1 cellular context compared by ENCODE assay signal in the genomic region with DNA sequence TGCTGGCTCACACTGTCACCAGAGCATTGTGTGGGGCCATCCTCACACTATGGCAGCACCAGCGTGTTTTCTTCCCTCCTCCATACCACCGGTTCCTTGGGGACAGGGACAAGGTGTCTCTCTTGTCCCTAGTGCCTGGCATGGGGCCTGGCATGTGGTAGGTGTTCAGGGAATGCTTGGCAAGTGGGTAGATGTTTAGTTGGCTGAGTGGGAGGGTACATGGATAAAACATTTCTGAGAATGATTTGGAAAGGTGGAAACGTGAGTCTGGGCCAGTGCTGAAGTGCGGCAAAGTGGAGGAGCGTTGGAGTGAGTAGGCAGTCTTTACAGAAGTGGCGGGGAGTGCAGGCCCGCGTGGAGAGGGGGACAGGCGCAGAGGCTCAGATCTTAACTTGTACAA.
TF ChIP-seq lines count a peak whose summit lies in the region.

No MANE protein-coding gene starts in this region.

TF ChIP-seq in HCT116, 20 proteins besides CTCF, POLR2A, EP300 and RAD21 (continued from another document):
- TF ChIP-seq, protein P1, sequence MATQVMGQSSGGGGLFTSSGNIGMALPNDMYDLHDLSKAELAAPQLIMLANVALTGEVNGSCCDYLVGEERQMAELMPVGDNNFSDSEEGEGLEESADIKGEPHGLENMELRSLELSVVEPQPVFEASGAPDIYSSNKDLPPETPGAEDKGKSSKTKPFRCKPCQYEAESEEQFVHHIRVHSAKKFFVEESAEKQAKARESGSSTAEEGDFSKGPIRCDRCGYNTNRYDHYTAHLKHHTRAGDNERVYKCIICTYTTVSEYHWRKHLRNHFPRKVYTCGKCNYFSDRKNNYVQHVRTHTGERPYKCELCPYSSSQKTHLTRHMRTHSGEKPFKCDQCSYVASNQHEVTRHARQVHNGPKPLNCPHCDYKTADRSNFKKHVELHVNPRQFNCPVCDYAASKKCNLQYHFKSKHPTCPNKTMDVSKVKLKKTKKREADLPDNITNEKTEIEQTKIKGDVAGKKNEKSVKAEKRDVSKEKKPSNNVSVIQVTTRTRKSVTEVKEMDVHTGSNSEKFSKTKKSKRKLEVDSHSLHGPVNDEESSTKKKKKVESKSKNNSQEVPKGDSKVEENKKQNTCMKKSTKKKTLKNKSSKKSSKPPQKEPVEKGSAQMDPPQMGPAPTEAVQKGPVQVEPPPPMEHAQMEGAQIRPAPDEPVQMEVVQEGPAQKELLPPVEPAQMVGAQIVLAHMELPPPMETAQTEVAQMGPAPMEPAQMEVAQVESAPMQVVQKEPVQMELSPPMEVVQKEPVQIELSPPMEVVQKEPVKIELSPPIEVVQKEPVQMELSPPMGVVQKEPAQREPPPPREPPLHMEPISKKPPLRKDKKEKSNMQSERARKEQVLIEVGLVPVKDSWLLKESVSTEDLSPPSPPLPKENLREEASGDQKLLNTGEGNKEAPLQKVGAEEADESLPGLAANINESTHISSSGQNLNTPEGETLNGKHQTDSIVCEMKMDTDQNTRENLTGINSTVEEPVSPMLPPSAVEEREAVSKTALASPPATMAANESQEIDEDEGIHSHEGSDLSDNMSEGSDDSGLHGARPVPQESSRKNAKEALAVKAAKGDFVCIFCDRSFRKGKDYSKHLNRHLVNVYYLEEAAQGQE (IDR thresholded peaks at IDR 0.05; ENCODE audit: low read depth): no peak
- TF ChIP-seq TCF7L2 (IDR thresholded peaks at IDR 0.05; ENCODE audit: borderline replicate concordance, extremely low read depth, insufficient read depth, insufficient read length) (no peak), YY1 (IDR thresholded peaks at IDR 0.05; ENCODE audit: extremely low read depth, insufficient replicate concordance, low read depth, low read length) (no peak), SIN3A (IDR thresholded peaks at IDR 0.05; ENCODE audit: low read depth) (no peak), EZH2phosphoT487 (IDR thresholded peaks at IDR 0.05; ENCODE audit: borderline replicate concordance) (no peak), ELF1 (IDR thresholded peaks at IDR 0.05; ENCODE audit: borderline replicate concordance, low read depth) (no peak), SRF (IDR thresholded peaks at IDR 0.05; ENCODE audit: low read depth) (no peak), FOSL1 (IDR thresholded peaks at IDR 0.05; ENCODE audit: low read depth) (no peak), EGR1 (IDR thresholded peaks at IDR 0.05; ENCODE audit: low read depth) (no peak), EZH2 (IDR thresholded peaks at IDR 0.05) (no peak), CEBPB (IDR thresholded peaks at IDR 0.05; ENCODE audit: low read depth) (no peak)
- TF ChIP-seq, protein P2, sequence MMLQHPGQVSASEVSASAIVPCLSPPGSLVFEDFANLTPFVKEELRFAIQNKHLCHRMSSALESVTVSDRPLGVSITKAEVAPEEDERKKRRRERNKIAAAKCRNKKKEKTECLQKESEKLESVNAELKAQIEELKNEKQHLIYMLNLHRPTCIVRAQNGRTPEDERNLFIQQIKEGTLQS (IDR thresholded peaks at IDR 0.05): no peak
- TF ChIP-seq, protein P3, sequence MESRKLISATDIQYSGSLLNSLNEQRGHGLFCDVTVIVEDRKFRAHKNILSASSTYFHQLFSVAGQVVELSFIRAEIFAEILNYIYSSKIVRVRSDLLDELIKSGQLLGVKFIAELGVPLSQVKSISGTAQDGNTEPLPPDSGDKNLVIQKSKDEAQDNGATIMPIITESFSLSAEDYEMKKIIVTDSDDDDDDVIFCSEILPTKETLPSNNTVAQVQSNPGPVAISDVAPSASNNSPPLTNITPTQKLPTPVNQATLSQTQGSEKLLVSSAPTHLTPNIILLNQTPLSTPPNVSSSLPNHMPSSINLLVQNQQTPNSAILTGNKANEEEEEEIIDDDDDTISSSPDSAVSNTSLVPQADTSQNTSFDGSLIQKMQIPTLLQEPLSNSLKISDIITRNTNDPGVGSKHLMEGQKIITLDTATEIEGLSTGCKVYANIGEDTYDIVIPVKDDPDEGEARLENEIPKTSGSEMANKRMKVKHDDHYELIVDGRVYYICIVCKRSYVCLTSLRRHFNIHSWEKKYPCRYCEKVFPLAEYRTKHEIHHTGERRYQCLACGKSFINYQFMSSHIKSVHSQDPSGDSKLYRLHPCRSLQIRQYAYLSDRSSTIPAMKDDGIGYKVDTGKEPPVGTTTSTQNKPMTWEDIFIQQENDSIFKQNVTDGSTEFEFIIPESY (IDR thresholded peaks at IDR 0.05; ENCODE audit: extremely low read depth, insufficient replicate concordance, low read length): no peak
- TF ChIP-seq, protein P4, sequence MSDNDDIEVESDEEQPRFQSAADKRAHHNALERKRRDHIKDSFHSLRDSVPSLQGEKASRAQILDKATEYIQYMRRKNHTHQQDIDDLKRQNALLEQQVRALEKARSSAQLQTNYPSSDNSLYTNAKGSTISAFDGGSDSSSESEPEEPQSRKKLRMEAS (IDR thresholded peaks at IDR 0.05): no peak
